ENCODE assay signal across 9 cellular contexts in the genomic region with DNA sequence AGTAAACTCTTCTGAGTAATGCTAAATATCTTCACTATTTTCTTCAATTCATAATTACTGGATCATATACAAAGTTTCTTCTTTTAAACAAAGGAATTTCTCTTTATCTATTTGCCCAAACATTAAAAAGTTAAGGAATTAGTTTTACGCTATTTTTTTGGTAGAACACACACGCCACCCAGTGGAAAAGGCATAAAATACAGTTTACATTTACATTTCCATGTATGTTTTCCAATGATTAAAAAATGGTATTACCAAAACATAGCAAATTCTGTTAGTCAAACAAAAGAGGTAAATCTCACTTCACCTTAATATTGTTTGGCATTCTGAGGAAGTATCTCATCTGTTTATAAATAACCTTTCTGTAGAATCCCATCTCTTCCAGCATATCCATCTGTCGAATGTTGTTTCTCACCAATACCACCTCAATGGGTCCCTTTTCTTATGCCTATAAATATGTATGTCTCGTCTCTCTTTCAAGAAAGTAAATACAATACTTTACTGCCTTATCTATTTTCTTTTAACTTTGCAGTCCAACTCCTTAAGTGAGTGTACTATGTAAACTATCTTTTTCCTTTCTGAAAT. TPM values are rescaled to one million over a fixed set of nuclear protein-coding genes. Genes with fewer than 3 reads are reported as not detected.
DNase-seq lines count a peak whose midpoint lies in the region; ATAC-seq and TF ChIP-seq lines count a peak whose summit lies in the region.
"Had no signal": no experiment of that assay in that cellular context is flagged by ENCODE, and none has a peak within 500 bp of the region (broad histone marks: within the 10 kb centered on the region; RNA-seq: fewer than 3 reads in every experiment).

No MANE protein-coding gene starts in this region.

- CTCF ChIA-PET in BJ (lab: Yijun Ruan, JAX): interaction anchor here (0.8 to 1.5 kb wide), 3 partner anchors 9 to 588 kb away, joined by 3 to 5 read pairs (median 5); no protein-coding TSS in a partner anchor

- H3K4me2 ChIP-seq in OCI-LY3 (ENCODE audit: low read length): no peak overlapping the region

- no peak overlapping the region for H3K9ac ChIP-seq in OCI-LY3 (ENCODE audit: low read length)

- peaks cover 9 to 21% of the 10 kb centered on the region in 2 donors for H3K27me3 Mint-ChIP-seq in effector memory CD8-positive, alpha-beta T cell

- H3K4me3 ChIP-seq in BJ (ENCODE audit: low read depth, low read length) (no peak overlapping the region), GM12865 (ENCODE audit: low read depth, low read length) (no peak overlapping the region), OCI-LY3 (ENCODE audit: low read length) (no peak overlapping the region)

- no peaks in the 10 kb centered on the region for H4K20me1 ChIP-seq in OCI-LY3 (ENCODE audit: insufficient read depth, low read length)

- no peak overlapping the region for H2AFZ ChIP-seq in OCI-LY3 (ENCODE audit: low read depth, low read length)

- no peak overlapping the region for H3K4me3 Mint-ChIP-seq in effector memory CD8-positive, alpha-beta T cell
- H3K4me3 Mint-ChIP-seq: naive B cell had no signal

- DNase-seq in BJ (ENCODE audit: low read depth) (peak; percentile 4), GM12865 (ENCODE audit: low read depth) (peak; percentile 48), non-pigmented ciliary epithelial cell (ENCODE audit: low read depth) (peak; percentile 4)
- peak; percentile 21 to 35 (median 27) for DNase-seq in effector memory CD8-positive, alpha-beta T cell
- DNase-seq in effector CD8-positive, alpha-beta T cell (lab: John Stamatoyannopoulos, UW): no peak
- DNase-seq in activated CD4-positive, CD25-positive, alpha-beta regulatory T cell treated with anti-CD3 and anti-CD28 coated beads, Interleukin-2, amount 50 U/mL, for 72 hours: no peak
- DNase-seq in activated effector memory CD4-positive, alpha-beta T cell treated with anti-CD3 and anti-CD28 coated beads, Interleukin-2, amount 50 U/mL, for 16 hours: no peak
- DNase-seq: naive B cell had no signal

- TF ChIP-seq CTCF in BJ (IDR thresholded peaks at IDR 0.05; ENCODE audit: insufficient read depth, low read depth, low read length) (peak; percentile 50), GM12865 (IDR thresholded peaks at IDR 0.05; ENCODE audit: insufficient read depth, low read depth, low read length, missing control alignments) (peak; percentile 53), OCI-LY3 (IDR thresholded peaks at IDR 0.05; ENCODE audit: low read depth, low read length) (peak; percentile 87)

- H3K36me3 Mint-ChIP-seq in effector memory CD8-positive, alpha-beta T cell (ENCODE audit: insufficient read depth): no peaks in the 10 kb centered on the region
- H3K36me3 Mint-ChIP-seq: naive B cell had no signal

- no peaks in the 10 kb centered on the region for H3K9me3 Mint-ChIP-seq in effector memory CD8-positive, alpha-beta T cell
- H3K9me3 Mint-ChIP-seq: naive B cell had no signal

- no peak overlapping the region for H3K27ac Mint-ChIP-seq in effector memory CD8-positive, alpha-beta T cell

- peaks cover 6% of the 10 kb centered on the region for H3K4me1 ChIP-seq in OCI-LY3 (ENCODE audit: low read length)

- no peaks in the 10 kb centered on the region for H3K9me3 ChIP-seq in OCI-LY3 (ENCODE audit: insufficient read depth, low read length)

- H3K27ac ChIP-seq in OCI-LY3 (ENCODE audit: low read length): no peak overlapping the region

- no peak for ATAC-seq in effector memory CD8-positive, alpha-beta T cell (replicated peaks)

- H3K27me3 ChIP-seq in BJ (ENCODE audit: control insufficient read depth, insufficient read depth, low read length) (no peaks in the 10 kb centered on the region), OCI-LY3 (ENCODE audit: low read depth, low read length) (no peaks in the 10 kb centered on the region)

- no peaks in the 10 kb centered on the region for H3K79me2 ChIP-seq in OCI-LY3 (ENCODE audit: low read length)

- POLR2A ChIA-PET in BJ (lab: Charles Lee): no interaction called here

- peaks cover 0 to 4% of the 10 kb centered on the region in 2 donors for H3K4me1 Mint-ChIP-seq in effector memory CD8-positive, alpha-beta T cell (ENCODE audit: low read depth in 2 of 2)
- H3K4me1 Mint-ChIP-seq: naive B cell had no signal

- H3K36me3 ChIP-seq in BJ (ENCODE audit: control insufficient read depth, insufficient read depth, low read length) (no peaks in the 10 kb centered on the region), OCI-LY3 (replicated peaks; ENCODE audit: low read depth, low read length) (no peaks in the 10 kb centered on the region)

RNA-seq across cellular contexts. Expression of a gene that starts 7.2 kb away (rescaled TPM):
- not detected in 2 replicates for polyA plus RNA-seq in BJ (2011; rRNA removed)
- polyA minus RNA-seq in BJ (2011; rRNA and poly(A)+ RNA removed): not detected in 2 replicates

RNA-seq across cellular contexts. Expression of a gene that starts 26.5 kb away (rescaled TPM):
- 0.09 and 0.21 TPM in 2 replicates for polyA plus RNA-seq in BJ (2011; rRNA removed)
- polyA minus RNA-seq in BJ (2011; rRNA and poly(A)+ RNA removed): 0.14 and 0.31 TPM in 2 replicates

Comparison
In these comparisons a context has a peak if more than half of its experiments do, and no peak if none do; other contexts are left out.
1. DNase-seq: peak in BJ (single experiment), GM12865 (single experiment), effector memory CD8-positive, alpha-beta T cell (3 of 3) and non-pigmented ciliary epithelial cell (single experiment); none in effector CD8-positive, alpha-beta T cell (single experiment), activated CD4-positive, CD25-positive, alpha-beta regulatory T cell treated with anti-CD3 and anti-CD28 coated beads, Interleukin-2, amount 50 U/mL, for 72 hours (single experiment) and activated effector memory CD4-positive, alpha-beta T cell treated with anti-CD3 and anti-CD28 coated beads, Interleukin-2, amount 50 U/mL, for 16 hours (single experiment).
2. Peak in every context shown above with its lines, with median percentiles within 50 percentile points of each other: CTCF ChIP-seq.